Comparison of ENCODE assay signal across 27 cellular contexts in the genomic region with DNA sequence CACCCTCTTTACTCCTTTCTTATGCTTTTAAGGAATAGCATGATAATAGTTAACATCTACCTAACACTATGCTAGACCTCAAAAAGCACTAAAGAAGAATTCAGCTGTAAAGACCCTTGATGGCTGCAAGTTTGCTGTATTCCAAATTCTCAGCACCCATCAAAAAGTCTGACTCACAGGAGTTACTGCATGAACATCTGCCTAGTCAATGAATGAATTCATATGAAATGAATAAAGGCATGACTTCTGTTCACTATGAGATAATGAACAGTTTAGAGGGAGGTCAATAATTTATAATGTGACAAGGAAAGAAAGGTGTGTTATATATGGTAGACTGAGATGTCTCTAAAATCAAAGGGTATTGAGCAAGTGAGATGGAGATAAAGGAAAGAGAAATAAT.
DNase-seq lines count a peak whose midpoint lies in the region; ATAC-seq and TF ChIP-seq lines count a peak whose summit lies in the region.
"Had no signal": no experiment of that assay in that cellular context is flagged by ENCODE, and none has a peak within 500 bp of the region (broad histone marks: within the 10 kb centered on the region; RNA-seq: fewer than 3 reads in every experiment).

No MANE protein-coding gene starts in this region.

- H3K9me3 ChIP-seq in skeletal muscle satellite cell (replicated peaks; ENCODE audit: low read length), result no peaks in the 10 kb centered on the region
- H3K9me3 ChIP-seq: right lobe of liver, SJSA1, thoracic aorta, vagina had no signal

- H3K4me3 ChIP-seq in skeletal muscle satellite cell (ENCODE audit: low read length), result no peak overlapping the region
- H3K4me3 ChIP-seq: cardiac muscle cell, heart right ventricle, left ventricle myocardium inferior, right lobe of liver, SJSA1, thoracic aorta, vagina had no signal

- peaks cover 9% of the 10 kb centered on the region for H3K4me1 ChIP-seq in foreskin keratinocyte
- peaks cover 19% of the 10 kb centered on the region for H3K4me1 ChIP-seq in skeletal muscle satellite cell (ENCODE audit: control insufficient read depth, insufficient read depth, low read length)
- H3K4me1 ChIP-seq: left ventricle myocardium inferior, right lobe of liver, SJSA1, vagina had no signal

- peak; percentile 43 for DNase-seq in ELR (ENCODE audit: low read depth)
- DNase-seq in foreskin keratinocyte, result peak in 1 of 2 donors; percentile 48
- no peak for DNase-seq in NCI-H446 (lab: John Stamatoyannopoulos, UW)
- no peak for DNase-seq in activated effector memory CD4-positive, alpha-beta T cell treated with Interleukin-2 at 50 U/mL for 16 hours
- DNase-seq: activated CD8-positive, alpha-beta memory T cell treated with anti-CD3 and anti-CD28 coated beads for 24 hours; activated naive CD4-positive, alpha-beta T cell; activated T-cell treated with anti-CD3 and anti-CD28 coated beads, Interleukin-2, amount 50 U/mL, for 24 hours; amniotic stem cell; CD4-positive, alpha-beta T cell; DMS 273 treated with DMSO at 0.1 percent for 48 hours; heart right ventricle; Karpas-422; left ventricle myocardium inferior; NCI-H1930; NCI-H748 treated with DMSO at 0.1 percent for 48 hours; posterior cingulate gyrus; right lobe of liver; stimulated activated naive CD4-positive, alpha-beta T cell treated with Interleukin-2 at 50 U/mL for 16 hours had no signal

- H3K36me3 Mint-ChIP-seq in activated T-helper 17 cell treated with anti-CD3 and anti-CD28 coated beads, Interleukin-2, amount 50 U/mL, for 72 hours (ENCODE audit: low read depth), result no peaks in the 10 kb centered on the region

- H3K27ac ChIP-seq in foreskin keratinocyte, result peak overlapping the region; percentile 32
- H3K27ac ChIP-seq: cardiac muscle cell, heart right ventricle, left ventricle myocardium inferior, right lobe of liver, SJSA1, thoracic aorta, vagina had no signal

- ATAC-seq in activated T-helper 17 cell treated with anti-CD3 and anti-CD28 coated beads, Interleukin-2, amount 50 U/mL, for 72 hours (replicated peaks), result peak; percentile 7
- ATAC-seq in foreskin keratinocyte, result peak; percentile 61
- ATAC-seq in HG02571 (IDR thresholded peaks at IDR 0.05; ENCODE audit: unreplicated experiment), result no peak
- ATAC-seq: heart right ventricle, right lobe of liver had no signal

- H3K36me3 ChIP-seq in skeletal muscle satellite cell (ENCODE audit: insufficient read depth, low read length), result no peaks in the 10 kb centered on the region
- H3K36me3 ChIP-seq: cardiac muscle cell, heart right ventricle, left ventricle myocardium inferior, right lobe of liver, SJSA1, thoracic aorta, vagina had no signal

- no peaks in the 10 kb centered on the region for H3K9me3 Mint-ChIP-seq in activated T-helper 17 cell treated with anti-CD3 and anti-CD28 coated beads, Interleukin-2, amount 50 U/mL, for 72 hours

- H3K27ac Mint-ChIP-seq in activated T-helper 17 cell treated with anti-CD3 and anti-CD28 coated beads, Interleukin-2, amount 50 U/mL, for 72 hours, result no peak overlapping the region
- H3K27ac Mint-ChIP-seq: activated CD4-positive, alpha-beta T cell treated with anti-CD3 and anti-CD28 coated beads for 36 hours; activated T-cell treated with anti-CD3 and anti-CD28 coated beads, Interleukin-2, amount 50 U/mL, for 24 hours; CD4-positive, alpha-beta T cell; nephron had no signal

- TF ChIP-seq CTCF in foreskin keratinocyte (conservative IDR thresholded peaks at IDR 0.05), result no peak

- H3K27me3 Mint-ChIP-seq in activated T-helper 17 cell treated with anti-CD3 and anti-CD28 coated beads, Interleukin-2, amount 50 U/mL, for 72 hours, result peaks cover 4% of the 10 kb centered on the region
- H3K27me3 Mint-ChIP-seq: CD4-positive, alpha-beta T cell had no signal

- H3K4me2 ChIP-seq in skeletal muscle satellite cell (ENCODE audit: low read length), result peak overlapping the region; percentile 32

- no peaks in the 10 kb centered on the region for H3K4me1 Mint-ChIP-seq in activated T-helper 17 cell treated with anti-CD3 and anti-CD28 coated beads, Interleukin-2, amount 50 U/mL, for 72 hours
- H3K4me1 Mint-ChIP-seq: nephron had no signal

- H3K9ac ChIP-seq in skeletal muscle satellite cell (ENCODE audit: low read depth, low read length), result no peak overlapping the region

- H3K27me3 ChIP-seq in foreskin keratinocyte (no peaks in the 10 kb centered on the region), skeletal muscle satellite cell (ENCODE audit: control insufficient read depth, insufficient read depth, low read length) (no peaks in the 10 kb centered on the region)
- H3K27me3 ChIP-seq: cardiac muscle cell, heart right ventricle, right lobe of liver, SJSA1, vagina had no signal

- H3K4me3 Mint-ChIP-seq in activated T-helper 17 cell treated with anti-CD3 and anti-CD28 coated beads, Interleukin-2, amount 50 U/mL, for 72 hours, result no peak overlapping the region
- H3K4me3 Mint-ChIP-seq: activated CD4-positive, alpha-beta T cell treated with anti-CD3 and anti-CD28 coated beads for 36 hours; activated T-cell treated with anti-CD3 and anti-CD28 coated beads, Interleukin-2, amount 50 U/mL, for 24 hours; CD4-positive, alpha-beta T cell; nephron had no signal
